Comparison of ENCODE assay signal across 1 cellular context in the genomic region with DNA sequence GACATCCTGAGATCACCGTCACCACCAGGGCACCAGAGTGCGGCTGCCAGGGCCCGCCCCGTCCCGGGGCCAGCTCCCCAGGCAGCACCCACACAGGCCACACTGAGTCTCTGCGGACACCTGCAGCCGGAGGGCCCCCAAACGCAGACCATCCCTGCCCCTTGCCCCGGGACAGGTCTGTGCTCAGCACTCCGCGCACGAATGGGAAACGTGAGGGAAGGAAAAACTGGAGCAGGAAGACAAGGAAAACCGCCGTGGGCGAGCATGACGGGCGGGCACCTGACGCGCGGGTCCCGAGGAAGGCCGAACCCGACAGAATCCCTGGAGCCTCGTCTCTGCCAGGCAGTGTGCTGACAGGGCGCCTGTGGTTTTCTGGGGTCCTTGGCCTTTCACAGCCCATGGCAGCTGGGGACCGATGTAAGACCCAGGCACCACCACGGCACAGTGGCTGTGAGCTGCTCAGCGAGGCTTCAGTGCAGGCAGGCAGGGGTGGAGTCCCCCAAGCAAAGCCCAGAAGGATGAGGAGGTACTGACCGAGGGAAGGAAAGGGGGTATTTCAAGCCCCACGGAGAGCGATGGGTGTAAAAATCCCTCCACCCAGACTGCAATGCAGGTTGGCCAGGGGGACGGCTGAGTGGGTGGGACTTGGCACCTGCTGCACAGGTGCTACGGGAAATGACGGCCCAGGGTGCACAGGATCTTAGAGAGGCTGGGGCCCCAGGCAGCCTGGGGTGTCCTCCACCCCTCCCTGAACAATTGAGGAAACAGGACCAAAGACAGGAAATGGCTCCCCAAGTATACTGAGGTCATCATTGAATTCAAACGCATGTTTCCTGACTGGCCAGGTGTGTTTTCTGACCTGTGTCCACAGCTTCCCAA.
TF ChIP-seq lines count a peak whose summit lies in the region.

No MANE protein-coding gene starts in this region.

TF ChIP-seq in WTC11, 78 proteins besides CTCF, POLR2A, EP300 and RAD21 (continued from another document):
- TF ChIP-seq, protein P1, sequence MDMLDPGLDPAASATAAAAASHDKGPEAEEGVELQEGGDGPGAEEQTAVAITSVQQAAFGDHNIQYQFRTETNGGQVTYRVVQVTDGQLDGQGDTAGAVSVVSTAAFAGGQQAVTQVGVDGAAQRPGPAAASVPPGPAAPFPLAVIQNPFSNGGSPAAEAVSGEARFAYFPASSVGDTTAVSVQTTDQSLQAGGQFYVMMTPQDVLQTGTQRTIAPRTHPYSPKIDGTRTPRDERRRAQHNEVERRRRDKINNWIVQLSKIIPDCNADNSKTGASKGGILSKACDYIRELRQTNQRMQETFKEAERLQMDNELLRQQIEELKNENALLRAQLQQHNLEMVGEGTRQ (CRISPR knock-in tag; IDR thresholded peaks at IDR 0.05) = no peak
- TF ChIP-seq, protein P2, sequence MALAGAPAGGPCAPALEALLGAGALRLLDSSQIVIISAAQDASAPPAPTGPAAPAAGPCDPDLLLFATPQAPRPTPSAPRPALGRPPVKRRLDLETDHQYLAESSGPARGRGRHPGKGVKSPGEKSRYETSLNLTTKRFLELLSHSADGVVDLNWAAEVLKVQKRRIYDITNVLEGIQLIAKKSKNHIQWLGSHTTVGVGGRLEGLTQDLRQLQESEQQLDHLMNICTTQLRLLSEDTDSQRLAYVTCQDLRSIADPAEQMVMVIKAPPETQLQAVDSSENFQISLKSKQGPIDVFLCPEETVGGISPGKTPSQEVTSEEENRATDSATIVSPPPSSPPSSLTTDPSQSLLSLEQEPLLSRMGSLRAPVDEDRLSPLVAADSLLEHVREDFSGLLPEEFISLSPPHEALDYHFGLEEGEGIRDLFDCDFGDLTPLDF (CRISPR knock-in tag; IDR thresholded peaks at IDR 0.05) = no peak
- no peak for TF ChIP-seq HMGA2 (CRISPR knock-in tag; IDR thresholded peaks at IDR 0.05)
- TF ChIP-seq, protein P3, sequence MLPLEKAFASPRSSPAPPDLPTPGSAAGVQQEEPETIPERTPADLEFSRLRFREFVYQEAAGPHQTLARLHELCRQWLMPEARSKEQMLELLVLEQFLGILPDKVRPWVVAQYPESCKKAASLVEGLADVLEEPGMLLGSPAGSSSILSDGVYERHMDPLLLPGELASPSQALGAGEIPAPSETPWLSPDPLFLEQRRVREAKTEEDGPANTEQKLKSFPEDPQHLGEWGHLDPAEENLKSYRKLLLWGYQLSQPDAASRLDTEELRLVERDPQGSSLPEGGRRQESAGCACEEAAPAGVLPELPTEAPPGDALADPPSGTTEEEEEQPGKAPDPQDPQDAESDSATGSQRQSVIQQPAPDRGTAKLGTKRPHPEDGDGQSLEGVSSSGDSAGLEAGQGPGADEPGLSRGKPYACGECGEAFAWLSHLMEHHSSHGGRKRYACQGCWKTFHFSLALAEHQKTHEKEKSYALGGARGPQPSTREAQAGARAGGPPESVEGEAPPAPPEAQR (CRISPR knock-in tag; IDR thresholded peaks at IDR 0.05) = no peak
- no peak for TF ChIP-seq ESRRA (CRISPR knock-in tag; IDR thresholded peaks at IDR 0.05; ENCODE audit: borderline replicate concordance)
- no peak for TF ChIP-seq ZNF396 (CRISPR knock-in tag; IDR thresholded peaks at IDR 0.05; ENCODE audit: borderline replicate concordance)
- no peak for TF ChIP-seq FOXK1 (CRISPR knock-in tag; IDR thresholded peaks at IDR 0.05)
